12 cellular contexts compared by ENCODE assay signal in the genomic region with DNA sequence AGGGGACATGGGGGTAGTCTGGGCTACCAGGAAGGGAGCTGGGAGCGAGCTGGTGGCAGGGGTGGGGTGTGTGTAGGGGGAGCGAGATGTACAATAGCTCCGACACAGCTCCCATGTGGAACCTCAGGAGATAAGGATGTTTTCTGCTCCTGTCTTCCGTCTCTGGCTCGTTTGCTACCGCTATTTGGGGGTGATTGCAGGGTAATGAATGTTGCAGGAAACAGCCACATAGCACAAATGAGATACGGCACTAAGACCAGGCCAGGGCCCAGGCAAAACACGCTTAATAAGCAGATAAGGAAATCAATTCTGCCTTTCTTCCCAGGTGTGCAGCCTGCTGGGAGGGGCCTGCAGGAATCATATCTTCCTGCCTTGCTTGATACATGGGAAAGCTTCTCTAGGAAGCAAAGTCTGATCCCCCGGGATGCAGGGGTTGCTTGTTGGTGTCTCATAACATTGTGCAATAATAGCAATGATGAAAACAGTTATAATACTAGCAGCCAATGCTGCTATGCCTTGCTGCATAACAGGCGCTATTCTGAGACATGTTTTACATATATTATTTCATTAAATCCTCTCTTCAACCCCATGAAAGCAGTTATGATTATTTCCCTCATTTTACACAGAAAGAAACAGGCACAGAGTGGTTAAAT.
DNase-seq lines count a peak whose midpoint lies in the region; ATAC-seq and TF ChIP-seq lines count a peak whose summit lies in the region.
"Had no signal": no experiment of that assay in that cellular context is flagged by ENCODE, and none has a peak within 500 bp of the region (broad histone marks: within the 10 kb centered on the region; RNA-seq: fewer than 3 reads in every experiment).

No MANE protein-coding gene starts in this region.

- H3K79me2 ChIP-seq in Karpas-422 (ENCODE audit: low read length) = no peaks in the 10 kb centered on the region

- no peaks in the 10 kb centered on the region for H3K4me1 Mint-ChIP-seq in HFFc6 (ENCODE audit: low read depth)
- H3K4me1 Mint-ChIP-seq: B cell, T-cell had no signal

- no peaks in the 10 kb centered on the region for H3K9me3 ChIP-seq in BLaER1 treated with 17β-estradiol and CSF1 and Interleukin-3, amounts not matched to agents 10 nM and 100 nM (replicated peaks in 1 of 11)
- H3K9me3 ChIP-seq in Karpas-422 (ENCODE audit: low read length) = no peaks in the 10 kb centered on the region

- no peak for DNase-seq in Karpas-422
- DNase-seq in fibroblast of mammary gland (ENCODE audit: low read depth) = peak; percentile 26
- DNase-seq in skeletal muscle cell (ENCODE audit: low read depth) = peak; percentile 6
- no peak for DNase-seq in NCI-H2029 (lab: John Stamatoyannopoulos, UW)
- DNase-seq in HFFc6 = no peak
- DNase-seq: NCI-H2029 treated with DMSO at 0.1 percent for 48 hours, NCI-H2227 treated with DMSO at 0.1 percent for 48 hours, NCI-H524, T-cell had no signal

- no peaks in the 10 kb centered on the region for H3K36me3 ChIP-seq in BLaER1 treated with 17β-estradiol and CSF1 and Interleukin-3, amounts not matched to agents 10 nM and 100 nM
- no peaks in the 10 kb centered on the region for H3K36me3 ChIP-seq in Karpas-422 (ENCODE audit: insufficient read depth, low read length)

- H3K27me3 Mint-ChIP-seq in HFFc6 (ENCODE audit: insufficient read depth) = peaks cover 9% of the 10 kb centered on the region

- no peak overlapping the region for H3K27ac ChIP-seq in BLaER1 treated with 17β-estradiol and CSF1 and Interleukin-3, amounts not matched to agents 10 nM and 100 nM
- H3K27ac ChIP-seq in Karpas-422 (ENCODE audit: low read length) = no peak overlapping the region

- no peak overlapping the region for H3K27ac Mint-ChIP-seq in HFFc6
- H3K27ac Mint-ChIP-seq: B cell, T-cell had no signal

- H3K4me2 ChIP-seq in BLaER1 treated with 17β-estradiol and CSF1 and Interleukin-3, amounts not matched to agents 10 nM and 100 nM = peak overlapping the region in 8 of 11 experiments; percentile 2 to 68 (median 60); a peak in 16 of 22 replicates
- H3K4me2 ChIP-seq in Karpas-422 (ENCODE audit: low read depth, low read length, poor library complexity, severe bottlenecking) = peak overlapping the region; percentile 51

- ATAC-seq in HG02798 (IDR thresholded peaks at IDR 0.05; ENCODE audit: poor library complexity, unreplicated experiment) = no peak
- ATAC-seq: T-cell had no signal

- TF ChIP-seq CTCF in fibroblast of mammary gland (conservative IDR thresholded peaks at IDR 0.05; ENCODE audit: control insufficient read depth, insufficient read depth, low read depth, low read length) (no peak), HFFc6 (IDR thresholded peaks at IDR 0.05) (no peak)

- no peaks in the 10 kb centered on the region for H3K9me3 Mint-ChIP-seq in HFFc6
- H3K9me3 Mint-ChIP-seq: T-cell had no signal

- no peaks in the 10 kb centered on the region for H3K27me3 ChIP-seq in BLaER1 treated with 17β-estradiol and CSF1 and Interleukin-3, amounts not matched to agents 10 nM and 100 nM
- no peaks in the 10 kb centered on the region for H3K27me3 ChIP-seq in Karpas-422 (ENCODE audit: low read length)

- no peak overlapping the region for H2AFZ ChIP-seq in Karpas-422 (ENCODE audit: low read length)

- H3K9ac ChIP-seq in BLaER1 treated with 17β-estradiol and CSF1 and Interleukin-3, amounts not matched to agents 10 nM and 100 nM = no peak overlapping the region
- H3K9ac ChIP-seq in Karpas-422 (ENCODE audit: low read length) = no peak overlapping the region

- H4K20me1 ChIP-seq in BLaER1 treated with 17β-estradiol and CSF1 and Interleukin-3, amounts not matched to agents 10 nM and 100 nM = no peaks in the 10 kb centered on the region; a peak in 1 of 22 replicates
- H4K20me1 ChIP-seq in Karpas-422 (ENCODE audit: insufficient read depth, low read depth, low read length) = no peaks in the 10 kb centered on the region

- no peaks in the 10 kb centered on the region for H3K9me2 ChIP-seq in Karpas-422 (replicated peaks; ENCODE audit: insufficient read depth, low read length)

- peaks cover 6% of the 10 kb centered on the region for H3K36me3 Mint-ChIP-seq in HFFc6 (ENCODE audit: low read depth)
- H3K36me3 Mint-ChIP-seq: T-cell had no signal

- H3K4me3 Mint-ChIP-seq in HFFc6 = no peak overlapping the region
- H3K4me3 Mint-ChIP-seq: B cell, T-cell had no signal

- H3K4me3 ChIP-seq in BLaER1 treated with 17β-estradiol and CSF1 and Interleukin-3, amounts not matched to agents 10 nM and 100 nM = no peak overlapping the region
- H3K4me3 ChIP-seq in Karpas-422 (ENCODE audit: low read length) = no peak overlapping the region
- H3K4me3 ChIP-seq in fibroblast of mammary gland (ENCODE audit: control insufficient read depth, low read depth, low read length) = no peak overlapping the region
- no peak overlapping the region for H3K4me3 ChIP-seq in skeletal muscle cell (ENCODE audit: low read depth, low read length)

- H3K4me1 ChIP-seq in BLaER1 treated with 17β-estradiol and CSF1 and Interleukin-3, amounts not matched to agents 10 nM and 100 nM = peaks cover 5 to 60% (median 55%) of the 10 kb centered on the region in 10 experiments; a peak in 18 of 20 replicates
- H3K4me1 ChIP-seq in Karpas-422 (ENCODE audit: low read length) = peaks cover 26% of the 10 kb centered on the region

Comparison
In these comparisons a context has a peak if more than half of its experiments do, and no peak if none do; other contexts are left out.
1. DNase-seq: peak in fibroblast of mammary gland (single experiment) and skeletal muscle cell (single experiment); none in Karpas-422 (single experiment), NCI-H2029 (single experiment) and HFFc6 (single experiment).